In genomic region chr2:165083326-165083725, GRCh38 we compare ENCODE assay signal across 1 cellular context.
TF ChIP-seq lines count a peak whose summit lies in the region.

No MANE protein-coding gene starts in this region.

TF ChIP-seq in HepG2, 621 proteins besides CTCF, POLR2A, EP300 and RAD21:
- no peak for TF ChIP-seq ZNF646 (CRISPR knock-in tag; IDR thresholded peaks at IDR 0.05)
- TF ChIP-seq NR2C2 (CRISPR knock-in tag; IDR thresholded peaks at IDR 0.05; ENCODE audit: borderline replicate concordance): peak; percentile 69
- TF ChIP-seq GABPA (IDR thresholded peaks at IDR 0.05; ENCODE audit: low read depth, low read length): no peak
- peak; percentile 37; the same call in 1 of the 2 replicates for TF ChIP-seq GABPA (CRISPR knock-in tag; IDR thresholded peaks at IDR 0.05; ENCODE audit: low read depth)
TF ChIP-seq in HepG2: peak in this region for 2.
